In the genomic region with DNA sequence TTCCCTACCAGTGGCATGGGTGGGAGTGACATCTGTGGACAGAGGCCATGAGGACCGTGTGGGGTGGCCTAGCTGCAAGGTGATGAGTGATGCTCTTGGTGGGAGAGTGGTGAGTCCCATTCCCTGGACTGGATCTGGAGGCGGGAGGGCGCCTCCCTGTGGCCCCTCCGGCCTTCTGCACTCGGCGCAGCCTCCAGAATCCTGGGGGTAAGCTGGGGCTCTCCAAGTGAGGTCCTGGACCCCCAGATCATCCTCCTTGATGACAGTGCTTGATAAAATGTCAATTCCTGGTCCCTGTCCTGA, we compare ENCODE assay signal across 9 cellular contexts. TPM values are rescaled to one million over a fixed set of nuclear protein-coding genes. Genes with fewer than 3 reads are reported as not detected.
DNase-seq lines count a peak whose midpoint lies in the region; ATAC-seq and TF ChIP-seq lines count a peak whose summit lies in the region.
"Had no signal": no experiment of that assay in that cellular context is flagged by ENCODE, and none has a peak within 500 bp of the region (broad histone marks: within the 10 kb centered on the region; RNA-seq: fewer than 3 reads in every experiment).

No MANE protein-coding gene starts in this region.

- no peak for ATAC-seq in activated naive CD8-positive, alpha-beta T cell treated with anti-CD3 and anti-CD28 coated beads, Interleukin-2, amount 10 ng/mL, durations not matched to agents 7 days and 5 days (ENCODE audit: low read depth)
- ATAC-seq in lower lobe of right lung (no peak), GM21576 (IDR thresholded peaks at IDR 0.05; ENCODE audit: unreplicated experiment) (no peak), GM18858 (IDR thresholded peaks at IDR 0.05; ENCODE audit: unreplicated experiment) (no peak)

- H2BK12ac ChIP-seq in trophoblast cell (ENCODE audit: low read length) = no peak overlapping the region

- H3K9ac ChIP-seq in BLaER1 treated with 17β-estradiol and CSF1 and Interleukin-3, amounts not matched to agents 10 nM and 100 nM = peak overlapping the region in 6 of 11 experiments; percentile 74 to 95 (median 78); a peak in 7 of 22 replicates
- H3K9ac ChIP-seq in trophoblast cell (ENCODE audit: low read length) = no peak overlapping the region

- no CpG with 5 or more reads among the region's 6 CpGs for WGBS in trophoblast cell (ENCODE audit: extremely low coverage, insufficient coverage, insufficient read length)

- no peak overlapping the region for H3K27ac ChIP-seq in BLaER1 treated with 17β-estradiol and CSF1 and Interleukin-3, amounts not matched to agents 10 nM and 100 nM
- no peak overlapping the region for H3K27ac ChIP-seq in lower lobe of right lung
- H3K27ac ChIP-seq in trophoblast cell (ENCODE audit: low read depth, low read length) = no peak overlapping the region
- H3K27ac ChIP-seq: SJSA1 had no signal

- POLR2A ChIA-PET in activated naive CD8-positive, alpha-beta T cell treated with anti-CD3 and anti-CD28 coated beads, Interleukin-2, amount 10 ng/mL, durations not matched to agents 7 days and 5 days (lab: Charles Lee) = interaction anchor here (1.4 to 1.5 kb wide), 3 partner anchors 15 to 44 kb away, joined by 6 read pairs; no protein-coding TSS in a partner anchor

- H2AFZ ChIP-seq in trophoblast cell (ENCODE audit: insufficient read depth, low read length, poor library complexity) = no peak overlapping the region

- H3K27me3 Mint-ChIP-seq in activated naive CD8-positive, alpha-beta T cell treated with anti-CD3 and anti-CD28 coated beads, Interleukin-2, amount 10 ng/mL, durations not matched to agents 7 days and 5 days = no peaks in the 10 kb centered on the region

- H3K36me3 ChIP-seq in BLaER1 treated with 17β-estradiol and CSF1 and Interleukin-3, amounts not matched to agents 10 nM and 100 nM = peaks cover 0 to 38% (median 0%) of the 10 kb centered on the region in 11 experiments; a peak in 4 of 22 replicates
- H3K36me3 ChIP-seq in H7 (replicated peaks; ENCODE audit: control insufficient read depth, insufficient read depth, low read length) = no peaks in the 10 kb centered on the region
- H3K36me3 ChIP-seq in lower lobe of right lung = no peaks in the 10 kb centered on the region
- H3K36me3 ChIP-seq in trophoblast cell (ENCODE audit: control insufficient read depth in 1 of 2, insufficient read depth in 2 of 2, low read length in 2 of 2) = no peaks in the 10 kb centered on the region
- H3K36me3 ChIP-seq: SJSA1 had no signal

- H3K4me2 ChIP-seq in BLaER1 treated with 17β-estradiol and CSF1 and Interleukin-3, amounts not matched to agents 10 nM and 100 nM = peak overlapping the region; percentile 88 to 99 (median 98)
- no peak overlapping the region for H3K4me2 ChIP-seq in trophoblast cell (ENCODE audit: low read length)

- peaks cover 0 to 21% (median 6%) of the 10 kb centered on the region in 11 experiments; a peak in 7 of 22 replicates for H3K27me3 ChIP-seq in BLaER1 treated with 17β-estradiol and CSF1 and Interleukin-3, amounts not matched to agents 10 nM and 100 nM
- H3K27me3 ChIP-seq in H7 (ENCODE audit: control insufficient read depth, insufficient read depth, low read length) = peaks cover 14% of the 10 kb centered on the region
- peaks cover 26% of the 10 kb centered on the region for H3K27me3 ChIP-seq in lower lobe of right lung (ENCODE audit: low read depth)
- peaks cover 10% of the 10 kb centered on the region for H3K27me3 ChIP-seq in trophoblast cell (ENCODE audit: insufficient read depth, low read length)

- H3K4me1 ChIP-seq in BLaER1 treated with 17β-estradiol and CSF1 and Interleukin-3, amounts not matched to agents 10 nM and 100 nM = peaks cover 47 to 88% (median 62%) of the 10 kb centered on the region in 10 experiments
- H3K4me1 ChIP-seq in lower lobe of right lung (peaks cover 25% of the 10 kb centered on the region), trophoblast cell (ENCODE audit: control insufficient read depth in 1 of 2, insufficient read depth in 2 of 2, low read length in 2 of 2) (peaks cover 0 to 3% of the 10 kb centered on the region in 2 experiments)
- H3K4me1 ChIP-seq: SJSA1 had no signal

- DNase-seq in H7 (peak; percentile 89), lower lobe of right lung (no peak), trophoblast cell (no peak)
- peak; percentile 60 for DNase-seq in activated naive CD8-positive, alpha-beta T cell treated with anti-CD3 and anti-CD28 coated beads, Interleukin-2, amount 10 ng/mL, durations not matched to agents 7 days and 5 days
- no peak for DNase-seq in activated CD4-positive, CD25-positive, alpha-beta regulatory T cell treated with anti-CD3 and anti-CD28 coated beads, Interleukin-2, amount 50 U/mL, for 72 hours

- H3K36me3 Mint-ChIP-seq in activated naive CD8-positive, alpha-beta T cell treated with anti-CD3 and anti-CD28 coated beads, Interleukin-2, amount 10 ng/mL, durations not matched to agents 7 days and 5 days = peaks cover 4% of the 10 kb centered on the region

- H3K18ac ChIP-seq in trophoblast cell (ENCODE audit: low read length) = no peak overlapping the region

- TF ChIP-seq CTCF in lower lobe of right lung (IDR thresholded peaks at IDR 0.05) = no peak

- H4K8ac ChIP-seq in trophoblast cell (ENCODE audit: low read depth, low read length) = no peak overlapping the region

- H4K91ac ChIP-seq in trophoblast cell (ENCODE audit: low read depth, low read length) = no peak overlapping the region

- H3K79me1 ChIP-seq in trophoblast cell (ENCODE audit: low read length) = no peaks in the 10 kb centered on the region

- H3K27ac Mint-ChIP-seq in activated naive CD8-positive, alpha-beta T cell treated with anti-CD3 and anti-CD28 coated beads, Interleukin-2, amount 10 ng/mL, durations not matched to agents 7 days and 5 days = peak overlapping the region; percentile 50

- no peaks in the 10 kb centered on the region for H3K9me3 ChIP-seq in BLaER1 treated with 17β-estradiol and CSF1 and Interleukin-3, amounts not matched to agents 10 nM and 100 nM (replicated peaks in 1 of 11)
- H3K9me3 ChIP-seq in lower lobe of right lung (no peaks in the 10 kb centered on the region), trophoblast cell (ENCODE audit: insufficient read depth, low read depth, low read length) (no peaks in the 10 kb centered on the region)
- H3K9me3 ChIP-seq: SJSA1 had no signal

- no peak overlapping the region for H2AK5ac ChIP-seq in trophoblast cell (ENCODE audit: low read length)

- no peak overlapping the region for H4K12ac ChIP-seq in trophoblast cell (ENCODE audit: low read depth, low read length)

- H3K4ac ChIP-seq in trophoblast cell (ENCODE audit: low read depth, low read length) = no peak overlapping the region

- H3K4me3 ChIP-seq in BLaER1 treated with 17β-estradiol and CSF1 and Interleukin-3, amounts not matched to agents 10 nM and 100 nM = peak overlapping the region in 9 of 10 experiments; percentile 58 to 90 (median 70); a peak in 13 of 20 replicates
- H3K4me3 ChIP-seq in H7 (ENCODE audit: insufficient read depth, low read depth, low read length) (peak overlapping the region; percentile 52; the same call in 1 of the 2 replicates), lower lobe of right lung (peak overlapping the region; percentile 51), trophoblast cell (ENCODE audit: low read depth, low read length) (no peak overlapping the region)
- H3K4me3 ChIP-seq: SJSA1 had no signal

- peak overlapping the region; percentile 88 for H3K4me3 Mint-ChIP-seq in activated naive CD8-positive, alpha-beta T cell treated with anti-CD3 and anti-CD28 coated beads, Interleukin-2, amount 10 ng/mL, durations not matched to agents 7 days and 5 days

- H3K4me1 Mint-ChIP-seq in activated naive CD8-positive, alpha-beta T cell treated with anti-CD3 and anti-CD28 coated beads, Interleukin-2, amount 10 ng/mL, durations not matched to agents 7 days and 5 days = peaks cover 53% of the 10 kb centered on the region

- H3K79me2 ChIP-seq in trophoblast cell (ENCODE audit: control insufficient read depth, insufficient read depth, low read length, poor library complexity) = no peaks in the 10 kb centered on the region

- no peak overlapping the region for H2BK120ac ChIP-seq in trophoblast cell (ENCODE audit: insufficient read depth, low read length, poor library complexity)

- no peak overlapping the region for H2BK5ac ChIP-seq in trophoblast cell (ENCODE audit: low read depth, low read length, poor library complexity)

- H3K23ac ChIP-seq in trophoblast cell (ENCODE audit: low read length) = no peak overlapping the region

- H4K20me1 ChIP-seq in BLaER1 treated with 17β-estradiol and CSF1 and Interleukin-3, amounts not matched to agents 10 nM and 100 nM = peaks cover 0 to 55% (median 0%) of the 10 kb centered on the region in 11 experiments; a peak in 10 of 22 replicates

- H3K14ac ChIP-seq in trophoblast cell (ENCODE audit: low read length) = no peak overlapping the region

- H3K9me3 Mint-ChIP-seq in activated naive CD8-positive, alpha-beta T cell treated with anti-CD3 and anti-CD28 coated beads, Interleukin-2, amount 10 ng/mL, durations not matched to agents 7 days and 5 days = no peaks in the 10 kb centered on the region

- intact Hi-C loops in lower lobe of right lung (cut with DNase I) = no loop called here

RNA-seq across cellular contexts. Expression of a gene that starts 32.3 kb away (rescaled TPM):
- total RNA-seq in H7 (2014; rRNA removed; shearing (Covaris generic)) = 7.7 and 8.4 TPM in 2 replicates
- total RNA-seq in activated naive CD8-positive, alpha-beta T cell treated with anti-CD3 and anti-CD28 coated beads, Interleukin-2, amount 10 ng/mL, durations not matched to agents 7 days and 5 days = 10 to 100 TPM; 51.5 to 52.3 TPM
- total RNA-seq in lower lobe of right lung = 9.6 TPM
- 60.6 and 63.8 TPM in 2 replicates for polyA plus RNA-seq in trophoblast cell (2013)

Comparison
In these comparisons a context has a peak if more than half of its experiments do, and no peak if none do; other contexts are left out.
1. DNase-seq: peak in H7 (single experiment) and activated naive CD8-positive, alpha-beta T cell treated with anti-CD3 and anti-CD28 coated beads, Interleukin-2, amount 10 ng/mL, durations not matched to agents 7 days and 5 days (single experiment); none in lower lobe of right lung (single experiment), activated CD4-positive, CD25-positive, alpha-beta regulatory T cell treated with anti-CD3 and anti-CD28 coated beads, Interleukin-2, amount 50 U/mL, for 72 hours (single experiment) and trophoblast cell (0 of 2).